In the genomic region with DNA sequence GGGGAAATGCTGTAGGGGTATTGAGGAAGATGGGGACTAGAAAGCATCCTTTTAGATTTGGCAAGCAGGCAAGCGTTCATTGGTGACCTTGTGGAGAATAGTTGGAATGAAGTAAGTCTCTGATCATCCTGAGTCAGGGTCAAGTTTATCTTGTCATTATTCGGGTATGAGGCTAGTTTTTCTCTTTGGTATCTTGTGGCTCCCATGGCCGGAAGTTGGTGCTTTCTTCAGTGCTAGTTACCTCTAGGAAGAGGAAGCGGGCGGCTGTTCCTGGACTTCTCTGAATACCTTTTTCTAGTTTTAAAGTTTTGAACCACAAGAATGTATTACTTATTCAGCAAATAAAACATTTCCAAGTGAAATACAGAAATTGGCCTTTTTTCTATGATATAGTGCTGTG, we compare ENCODE assay signal across 13 cellular contexts. TPM values are rescaled to one million over a fixed set of nuclear protein-coding genes. Genes with fewer than 3 reads are reported as not detected.
A peak's percentile ranks its signal among the peaks of the same experiment; 100 is the strongest.
DNase-seq lines count a peak whose midpoint lies in the region; ATAC-seq and TF ChIP-seq lines count a peak whose summit lies in the region.
"Had no signal": no experiment of that assay in that cellular context is flagged by ENCODE, and none has a peak within 500 bp of the region (broad histone marks: within the 10 kb centered on the region; RNA-seq: fewer than 3 reads in every experiment).

No MANE protein-coding gene starts in this region.

- no peak for TF ChIP-seq EP300 in suprapubic skin (IDR thresholded peaks at IDR 0.05)

- intact Hi-C loops in OCI-LY7 (cut with micrococcal nuclease; ENCODE audit: unreplicated experiment), result no loop called here

- TF ChIP-seq POLR2A in suprapubic skin (IDR thresholded peaks at IDR 0.05), result no peak

- POLR2A ChIA-PET in OCI-LY7 (lab: Charles Lee), result interaction anchor here (0.6 to 0.9 kb wide), 2 partner anchors 16 to 80 kb away, joined by 3 read pairs; no protein-coding TSS in a partner anchor

- H3K4me3 ChIP-seq in AG10803 (ENCODE audit: low read length), result no peak overlapping the region
- H3K4me3 ChIP-seq in GM12864 (ENCODE audit: low read depth, low read length), result peak overlapping the region; percentile 19; the same call in 1 of the 2 replicates
- H3K4me3 ChIP-seq in OCI-LY7 (ENCODE audit: low read depth, low read length, poor library complexity, severe bottlenecking), result peak overlapping the region; percentile 51
- no peak overlapping the region for H3K4me3 ChIP-seq in suprapubic skin
- H3K4me3 ChIP-seq in hepatocyte, result no peak overlapping the region
- H3K4me3 ChIP-seq: breast epithelium had no signal

- H3K4me1 ChIP-seq in OCI-LY7 (ENCODE audit: insufficient read depth, low read length, poor library complexity, severe bottlenecking), result peaks cover 42% of the 10 kb centered on the region
- H3K4me1 ChIP-seq in suprapubic skin, result peaks cover 6% of the 10 kb centered on the region
- no peaks in the 10 kb centered on the region for H3K4me1 ChIP-seq in hepatocyte (ENCODE audit: insufficient read depth)
- H3K4me1 ChIP-seq: breast epithelium had no signal

- H3K4me2 ChIP-seq in OCI-LY7 (ENCODE audit: low read length) (peak overlapping the region; percentile 81), hepatocyte (no peak overlapping the region)

- H3K36me3 ChIP-seq in OCI-LY7 (ENCODE audit: insufficient read depth, low read length) (no peaks in the 10 kb centered on the region), suprapubic skin (no peaks in the 10 kb centered on the region), hepatocyte (replicated peaks; ENCODE audit: insufficient read depth, low read depth) (no peaks in the 10 kb centered on the region)
- H3K36me3 ChIP-seq: breast epithelium had no signal

- no peak for ATAC-seq in central memory CD8-positive, alpha-beta T cell (replicated peaks; ENCODE audit: extremely low read depth, poor library complexity, severe bottlenecking)
- ATAC-seq in GM21515 (IDR thresholded peaks at IDR 0.05; ENCODE audit: unreplicated experiment), result no peak
- ATAC-seq: esophagus mucosa had no signal

- H2AFZ ChIP-seq in OCI-LY7 (ENCODE audit: low read length) (peak overlapping the region; percentile 55; the same call in 1 of the 2 replicates), hepatocyte (no peak overlapping the region)

- no peak for TF ChIP-seq CTCF in AG10803 (conservative IDR thresholded peaks at IDR 0.05; ENCODE audit: low read length)
- no peak for TF ChIP-seq CTCF in GM12864 (IDR thresholded peaks at IDR 0.05; ENCODE audit: low read depth, low read length, missing control alignments)
- TF ChIP-seq CTCF in OCI-LY7 (conservative IDR thresholded peaks at IDR 0.05; ENCODE audit: low read length), result no peak
- TF ChIP-seq CTCF in suprapubic skin (IDR thresholded peaks at IDR 0.05), result no peak
- no peak for TF ChIP-seq CTCF in hepatocyte (IDR thresholded peaks at IDR 0.05; ENCODE audit: poor library complexity)
- no peak for TF ChIP-seq CTCF in osteocyte (IDR thresholded peaks at IDR 0.05)

- H3K79me2 ChIP-seq in OCI-LY7 (ENCODE audit: insufficient read depth, low read depth, low read length), result peaks cover 46% of the 10 kb centered on the region; the same call in 1 of the 2 replicates
- peaks cover 66% of the 10 kb centered on the region for H3K79me2 ChIP-seq in hepatocyte

- WGBS in suprapubic skin, result 84% methylated on average over 5 of the region's 5 CpGs
- 92% methylated on average over 5 of the region's 5 CpGs for WGBS in hepatocyte (ENCODE audit: low lambda C conversion rate, missing lambda C conversion rate)

- peak overlapping the region; percentile 91 for H3K27ac Mint-ChIP-seq in central memory CD8-positive, alpha-beta T cell (ENCODE audit: low read depth)
- no peak overlapping the region for H3K27ac Mint-ChIP-seq in osteocyte (ENCODE audit: unreplicated experiment)

- H3K9me2 ChIP-seq in OCI-LY7 (ENCODE audit: insufficient read depth, low read length) (no peaks in the 10 kb centered on the region), hepatocyte (replicated peaks; ENCODE audit: insufficient read depth) (no peaks in the 10 kb centered on the region)

- H3K27me3 Mint-ChIP-seq in central memory CD8-positive, alpha-beta T cell, result no peaks in the 10 kb centered on the region
- no peaks in the 10 kb centered on the region for H3K27me3 Mint-ChIP-seq in osteocyte (ENCODE audit: unreplicated experiment)

- BruUV-seq in OCI-LY7 (replicated peaks; lab: Mats Ljungman, UMichigan), result no TSS peak

- H3K4me3 Mint-ChIP-seq in central memory CD8-positive, alpha-beta T cell, result peak overlapping the region; percentile 19
- H3K4me3 Mint-ChIP-seq in osteocyte (ENCODE audit: unreplicated experiment), result no peak overlapping the region

- no peaks in the 10 kb centered on the region for H3K9me3 Mint-ChIP-seq in central memory CD8-positive, alpha-beta T cell
- H3K9me3 Mint-ChIP-seq in osteocyte (ENCODE audit: unreplicated experiment), result no peaks in the 10 kb centered on the region

- H4K20me1 ChIP-seq in OCI-LY7 (ENCODE audit: insufficient read depth, low read length), result no peaks in the 10 kb centered on the region
- peaks cover 3% of the 10 kb centered on the region for H4K20me1 ChIP-seq in hepatocyte (ENCODE audit: insufficient read depth, poor library complexity, severe bottlenecking)

- peak; percentile 21 for DNase-seq in AG10803 (ENCODE audit: low read depth)
- no peak for DNase-seq in GM12864 (ENCODE audit: low read depth)
- DNase-seq in OCI-LY7 (ENCODE audit: low spot score), result peak; percentile 61
- no peak for DNase-seq in central memory CD8-positive, alpha-beta T cell (ENCODE audit: low spot score in 2 of 2)
- no peak for DNase-seq in suprapubic skin (ENCODE audit: low spot score in 2 of 2)
- no peak for DNase-seq in hepatocyte (ENCODE audit: low spot score)
- no peak for DNase-seq in osteocyte (ENCODE audit: extremely low spot score, unreplicated experiment)
- DNase-seq: midbrain, NCI-H82, trophoblast cell had no signal

- CTCF ChIA-PET in OCI-LY7 (lab: Charles Lee; ENCODE audit: unreplicated experiment), result no interaction called here

- H3K27me3 ChIP-seq in suprapubic skin, result no peaks in the 10 kb centered on the region
- no peaks in the 10 kb centered on the region for H3K27me3 ChIP-seq in hepatocyte
- H3K27me3 ChIP-seq: breast epithelium had no signal

- peak overlapping the region; percentile 7 for H3K27ac ChIP-seq in OCI-LY7 (ENCODE audit: low read depth, low read length, poor library complexity, severe bottlenecking)
- no peak overlapping the region for H3K27ac ChIP-seq in suprapubic skin
- H3K27ac ChIP-seq in hepatocyte, result no peak overlapping the region
- H3K27ac ChIP-seq: breast epithelium had no signal

- H3K36me3 Mint-ChIP-seq in central memory CD8-positive, alpha-beta T cell (ENCODE audit: insufficient read depth), result peaks cover 7% of the 10 kb centered on the region
- no peaks in the 10 kb centered on the region for H3K36me3 Mint-ChIP-seq in osteocyte (ENCODE audit: unreplicated experiment)

- H3K9me3 ChIP-seq in OCI-LY7 (ENCODE audit: low read length), result no peaks in the 10 kb centered on the region
- H3K9me3 ChIP-seq in suprapubic skin, result no peaks in the 10 kb centered on the region
- H3K9me3 ChIP-seq in hepatocyte (ENCODE audit: low read depth), result no peaks in the 10 kb centered on the region
- H3K9me3 ChIP-seq: breast epithelium had no signal

- H3K4me1 Mint-ChIP-seq in central memory CD8-positive, alpha-beta T cell, result peaks cover 28% of the 10 kb centered on the region
- H3K4me1 Mint-ChIP-seq in osteocyte (ENCODE audit: unreplicated experiment), result peaks cover 8% of the 10 kb centered on the region

RNA-seq across cellular contexts. Expression of a gene that starts 9.2 kb away (rescaled TPM):
- total RNA-seq in OCI-LY7 (2014; rRNA removed; shearing (Covaris generic)), result 31.9 and 38.1 TPM in 2 replicates
- total RNA-seq in OCI-LY7 (2022) (32.2 and 33.1 TPM in 2 replicates), suprapubic skin (10 to 100 TPM; 12.8 to 15.7 (median 13.3) TPM), hepatocyte (53.2 and 58.0 TPM in 2 replicates), osteocyte (31.4 and 31.5 TPM in 2 replicates)
- 38.3 and 41.9 TPM in 2 replicates for polyA plus RNA-seq in hepatocyte

RNA-seq across cellular contexts. Expression of a gene that starts 45.7 kb away (rescaled TPM):
- 20.7 and 25.5 TPM in 2 replicates for total RNA-seq in OCI-LY7 (2014; rRNA removed; shearing (Covaris generic))
- 38.5 and 40.4 TPM in 2 replicates for total RNA-seq in OCI-LY7 (2022)
- total RNA-seq in suprapubic skin, result 10 to 100 TPM; 15.7 to 23.1 (median 18.4) TPM
- total RNA-seq in hepatocyte, result 25.3 and 34.4 TPM in 2 replicates
- polyA plus RNA-seq in hepatocyte, result 23.3 and 25.8 TPM in 2 replicates
- 33.6 and 34.3 TPM in 2 replicates for total RNA-seq in osteocyte

Comparison
In these comparisons a context has a peak if more than half of its experiments do, and no peak if none do; other contexts are left out.
1. DNase-seq: peak in AG10803 (single experiment) and OCI-LY7 (single experiment); none in GM12864 (single experiment), central memory CD8-positive, alpha-beta T cell (0 of 2), suprapubic skin (0 of 2), hepatocyte (single experiment) and osteocyte (single experiment).
2. H3K4me3 ChIP-seq: peak in GM12864 (single experiment) and OCI-LY7 (single experiment); none in AG10803 (single experiment), suprapubic skin (single experiment) and hepatocyte (single experiment).